ENCODE assay signal across 8 cellular contexts in the genomic region with DNA sequence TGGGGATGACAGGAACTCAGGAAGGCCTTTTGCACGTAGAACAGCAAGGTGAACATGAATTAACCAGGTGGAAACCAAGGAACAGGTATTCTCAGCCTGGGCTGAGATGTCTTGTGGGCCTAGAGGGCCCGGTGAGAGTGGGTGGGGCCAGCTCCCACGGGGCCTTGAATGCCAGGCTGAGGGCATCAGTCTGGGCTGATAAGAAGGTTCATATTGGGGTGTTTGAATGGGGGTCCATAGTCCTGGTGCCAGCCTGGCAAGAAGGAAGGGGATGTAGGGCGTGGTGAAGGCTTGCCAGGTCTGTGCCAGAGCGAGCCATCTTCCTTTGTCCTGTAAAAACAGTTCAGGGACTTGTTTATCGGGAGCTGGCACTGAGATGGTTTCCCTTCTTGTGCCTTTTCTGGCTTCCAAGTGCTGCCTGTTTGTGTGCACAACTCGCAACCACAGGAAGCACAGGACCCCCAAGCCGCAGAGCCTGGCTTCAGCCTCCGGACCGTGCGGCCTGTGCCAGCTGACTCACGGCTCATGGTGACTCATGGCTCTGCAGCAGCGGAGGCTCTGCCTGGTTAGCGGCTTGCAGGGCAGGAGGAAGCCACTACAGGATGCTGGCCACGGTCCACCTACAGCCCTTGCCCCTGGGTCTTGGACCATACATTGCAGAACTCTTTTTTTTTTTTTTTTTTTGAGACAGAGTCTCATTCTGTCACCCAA. TPM values are rescaled to one million over a fixed set of nuclear protein-coding genes. Genes with fewer than 3 reads are reported as not detected.
DNase-seq lines count a peak whose midpoint lies in the region; ATAC-seq and TF ChIP-seq lines count a peak whose summit lies in the region.

No MANE protein-coding gene starts in this region.

- intact Hi-C loops in heart left ventricle (cut with DNase I): loop anchor here in 5 of 10 donors (5.0 to 10.0 kb wide), 5 partner anchors 34 to 466 kb away; partner anchors contain the start of genes FAM120A (in 2 of the 5), FAM120AOS (in 2 of the 5) and NINJ1 (in 2 of the 5)

- TF ChIP-seq POLR2A in heart left ventricle (IDR thresholded peaks at IDR 0.05): peak in 1 of 2 donors; percentile 13

- H3K27me3 ChIP-seq in GM06990 (replicated peaks; ENCODE audit: control insufficient read depth, insufficient read depth, low read length): no peaks in the 10 kb centered on the region
- no peaks in the 10 kb centered on the region for H3K27me3 ChIP-seq in heart left ventricle

- ATAC-seq in SK-N-SH treated with all-trans-retinoic acid at 6 μM for 48 hours (peak; percentile 81), heart left ventricle (peak in 3 of 4 donors; percentile 39 to 41 (median 41)), GM19023 (IDR thresholded peaks at IDR 0.05; ENCODE audit: unreplicated experiment) (no peak)

- no peak for TF ChIP-seq CTCF in GM06990 (IDR thresholded peaks at IDR 0.05; ENCODE audit: insufficient read depth, low read length, poor library complexity, severe bottlenecking)
- no peak for TF ChIP-seq CTCF in heart left ventricle (IDR thresholded peaks at IDR 0.05)

- H3K27ac ChIP-seq in adipose tissue (ENCODE audit: low read depth, low read length) (peak overlapping the region; percentile 17), heart left ventricle (peak overlapping the region in 11 of 12 donors; percentile 28 to 98 (median 53))

- peaks cover 0 to under 1% (median 0%) of the 10 kb centered on the region in 12 donors for H3K9me3 ChIP-seq in heart left ventricle

- H3K4me3 ChIP-seq in GM06990 (replicated peaks; ENCODE audit: low read depth, low read length) (no peak overlapping the region), heart left ventricle (peak overlapping the region in 6 of 12 donors; percentile 3 to 99 (median 18))

- peaks cover 15 to 61% (median 48%) of the 10 kb centered on the region in 12 donors for H3K4me1 ChIP-seq in heart left ventricle

- DNase-seq in GM06990 (ENCODE audit: extremely low read depth, insufficient read length) (peak; percentile 52), heart left ventricle (peak; percentile 72 to 94 (median 89)), putamen (ENCODE audit: low spot score) (peak; percentile 63), GM19238 (ENCODE audit: insufficient read length, low spot score) (no peak), NCI-H510A treated with DMSO at 0.1 percent for 48 hours (lab: John Stamatoyannopoulos, UW) (no peak)

- H3K36me3 ChIP-seq in GM06990 (ENCODE audit: control insufficient read depth, insufficient read depth, low read length) (no peaks in the 10 kb centered on the region), heart left ventricle (no peaks in the 10 kb centered on the region)

- WGBS in adipose tissue, 3 donors: 14 to 51% (median 15%) methylated on average over 15 of the region's 15 CpGs
- 34 to 54% (median 41%) methylated on average over 15 of the region's 15 CpGs for WGBS in heart left ventricle, 4 donors

TF ChIP-seq in SK-N-SH treated with all-trans-retinoic acid at 6 μM for 48 hours, 23 proteins besides CTCF, POLR2A, EP300 and RAD21:
- TF ChIP-seq POU6F1 (CRISPR knock-in tag; IDR thresholded peaks at IDR 0.05; ENCODE audit: borderline replicate concordance, low read depth) (no peak), PATZ1 (CRISPR knock-in tag; IDR thresholded peaks at IDR 0.05; ENCODE audit: borderline replicate concordance) (no peak), ZFP3 (CRISPR knock-in tag; IDR thresholded peaks at IDR 0.05) (0 out of 2 replicates have a peak, but pooled peaks have one; percentile 38)

RNA-seq across cellular contexts. Expression of gene CARD19, which starts 2.4 kb away (rescaled TPM):
- polyA plus RNA-seq in adipose tissue (10 to 100 TPM; 12.5 to 43.7 (median 26.3) TPM), heart left ventricle (10 to 100 TPM; 38.9 to 42.7 TPM)
- 10 to 100 TPM; 24.2 to 46.2 (median 27.5) TPM for total RNA-seq in heart left ventricle

RNA-seq across cellular contexts. Expression of gene NINJ1, which starts 35.7 kb away (rescaled TPM):
- polyA plus RNA-seq in adipose tissue (100 to 1,000 TPM in 1 of 3 donors, 10 to 100 TPM in 2; 22.3 to 100 (median 82.1) TPM), heart left ventricle (10 to 100 TPM; 52.0 to 52.9 TPM)
- 10 to 100 TPM; 42.2 to 96.1 (median 56.3) TPM for total RNA-seq in heart left ventricle

RNA-seq across cellular contexts. Expression of gene SUSD3, which starts 39.9 kb away (rescaled TPM):
- polyA plus RNA-seq in adipose tissue (1 to 10 TPM in 2 of 3 donors, under 1 TPM in 1; 0.93 to 4.8 (median 2.5) TPM), heart left ventricle (under 1 TPM in 1 of 2 donors, not detected in 1; 0.50 TPM)
- 1 to 10 TPM in 2 of 9 donors, under 1 TPM in 5, not detected in 2; 0.29 to 5.2 (median 0.56) TPM for total RNA-seq in heart left ventricle

Comparison
In these comparisons a context has a peak if more than half of its experiments do, and no peak if none do; other contexts are left out.
1. DNase-seq: peak in GM06990 (single experiment), heart left ventricle (5 of 5) and putamen (single experiment); none in GM19238 (single experiment) and NCI-H510A treated with DMSO at 0.1 percent for 48 hours (single experiment).